ENCODE assay signal across 20 cellular contexts in the genomic region with DNA sequence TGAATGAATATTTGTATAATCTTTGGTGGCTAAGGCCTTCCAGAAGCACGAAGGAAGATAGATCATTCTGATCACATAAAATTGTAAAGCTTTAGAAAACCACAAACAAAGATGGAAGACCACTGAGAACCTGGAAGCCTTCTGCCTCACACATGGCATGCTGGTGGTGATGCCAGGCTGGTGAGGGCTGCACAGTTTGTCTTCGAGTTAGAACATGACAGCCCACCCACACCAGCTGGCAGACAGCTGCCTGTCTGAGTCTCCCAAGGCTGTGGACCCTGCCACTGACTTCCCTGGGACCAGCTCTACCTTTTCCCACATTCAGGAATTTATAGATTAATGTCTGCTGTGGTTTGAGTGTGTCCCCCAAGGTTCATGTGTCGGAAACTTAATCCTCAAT. TPM values are rescaled to one million over a fixed set of nuclear protein-coding genes. Genes with fewer than 3 reads are reported as not detected.
A peak's percentile ranks its signal among the peaks of the same experiment; 100 is the strongest.
DNase-seq lines count a peak whose midpoint lies in the region; ATAC-seq and TF ChIP-seq lines count a peak whose summit lies in the region.
"Had no signal": no experiment of that assay in that cellular context is flagged by ENCODE, and none has a peak within 500 bp of the region (broad histone marks: within the 10 kb centered on the region; RNA-seq: fewer than 3 reads in every experiment).

No MANE protein-coding gene starts in this region.

- no peaks in the 10 kb centered on the region for H3K27me3 ChIP-seq in right atrium auricular region
- H3K27me3 ChIP-seq in sigmoid colon = peaks cover 0 to 10% (median 0%) of the 10 kb centered on the region in 3 donors
- H3K27me3 ChIP-seq: BE2C; BLaER1 treated with 17β-estradiol and CSF1 and Interleukin-3, amounts not matched to agents 10 nM and 100 nM had no signal

- H3K27ac ChIP-seq in right atrium auricular region (no peak overlapping the region), sigmoid colon (no peak overlapping the region)
- H3K27ac ChIP-seq: A549; BLaER1 treated with 17β-estradiol and CSF1 and Interleukin-3, amounts not matched to agents 10 nM and 100 nM; GM23248 had no signal

- DNase-seq in NCI-H2171 treated with DMSO at 0.1 percent for 48 hours (lab: John Stamatoyannopoulos, UW) = peak; percentile 9
- DNase-seq in NCI-H2171 (lab: John Stamatoyannopoulos, UW) = no peak
- peak; percentile 53 for DNase-seq in cardiac septum (ENCODE audit: low spot score)
- DNase-seq in right atrium auricular region (ENCODE audit: low spot score) = no peak
- DNase-seq in sigmoid colon = peak; percentile 6
- DNase-seq: 8988T; ACHN; AML-193; BE2C; CD4-positive, alpha-beta T cell; CD8-positive, alpha-beta memory T cell; DMS153; DND-41; GM23248; H9 had no signal

- H3K4me3 ChIP-seq in right atrium auricular region (no peak overlapping the region), sigmoid colon (no peak overlapping the region)
- H3K4me3 ChIP-seq: A549; BLaER1 treated with 17β-estradiol and CSF1 and Interleukin-3, amounts not matched to agents 10 nM and 100 nM; GM23248 had no signal

- intact Hi-C loops in cardiac septum (cut with DNase I) = no loop called here
- intact Hi-C loops in sigmoid colon (cut with DNase I) = no loop called here

- no peak for TF ChIP-seq POLR2A in sigmoid colon (IDR thresholded peaks at IDR 0.05)

- WGBS in sigmoid colon, 2 donors = 78 to 85% methylated on average over 3 of the region's 3 CpGs

- ATAC-seq in HG03442 (IDR thresholded peaks at IDR 0.05; ENCODE audit: unreplicated experiment) = no peak
- ATAC-seq: A549, HCT116 had no signal

- TF ChIP-seq CTCF in right atrium auricular region (IDR thresholded peaks at IDR 0.05) = no peak
- no peak for TF ChIP-seq CTCF in sigmoid colon (IDR thresholded peaks at IDR 0.05)

- H3K36me3 ChIP-seq in right atrium auricular region (no peaks in the 10 kb centered on the region), sigmoid colon (no peaks in the 10 kb centered on the region)
- H3K36me3 ChIP-seq: BE2C had no signal

- H3K4me1 ChIP-seq in right atrium auricular region (no peaks in the 10 kb centered on the region), sigmoid colon (no peaks in the 10 kb centered on the region)
- H3K4me1 ChIP-seq: A549, BE2C had no signal

- H3K9me3 ChIP-seq in right atrium auricular region (peaks cover 0 to 16% of the 10 kb centered on the region in 2 donors), sigmoid colon (peaks cover 0 to 8% (median 6%) of the 10 kb centered on the region in 4 donors)
- H3K9me3 ChIP-seq: A549, BE2C had no signal

- TF ChIP-seq EP300 in sigmoid colon (IDR thresholded peaks at IDR 0.05) = no peak

RNA-seq across cellular contexts. Expression of a gene that starts 48.8 kb away (rescaled TPM):
- total RNA-seq in cardiac septum (0.27 TPM), right atrium auricular region (under 1 TPM in 1 of 2 donors, not detected in 1; 0.16 TPM), sigmoid colon (under 1 TPM in 3 of 4 donors, not detected in 1; 0.16 to 0.28 (median 0.27) TPM)
- under 1 TPM in 1 of 3 donors, not detected in 2; 0.63 TPM for polyA plus RNA-seq in sigmoid colon
- total RNA-seq: GM23248 had no signal
- polyA plus RNA-seq: A549, CD14-positive monocyte, GM23248 had no signal

Comparison
In these comparisons a context has a peak if more than half of its experiments do, and no peak if none do; other contexts are left out.
1. DNase-seq: peak in NCI-H2171 treated with DMSO at 0.1 percent for 48 hours (single experiment), cardiac septum (single experiment) and sigmoid colon (single experiment); none in NCI-H2171 (single experiment) and right atrium auricular region (single experiment).